In the genomic region with DNA sequence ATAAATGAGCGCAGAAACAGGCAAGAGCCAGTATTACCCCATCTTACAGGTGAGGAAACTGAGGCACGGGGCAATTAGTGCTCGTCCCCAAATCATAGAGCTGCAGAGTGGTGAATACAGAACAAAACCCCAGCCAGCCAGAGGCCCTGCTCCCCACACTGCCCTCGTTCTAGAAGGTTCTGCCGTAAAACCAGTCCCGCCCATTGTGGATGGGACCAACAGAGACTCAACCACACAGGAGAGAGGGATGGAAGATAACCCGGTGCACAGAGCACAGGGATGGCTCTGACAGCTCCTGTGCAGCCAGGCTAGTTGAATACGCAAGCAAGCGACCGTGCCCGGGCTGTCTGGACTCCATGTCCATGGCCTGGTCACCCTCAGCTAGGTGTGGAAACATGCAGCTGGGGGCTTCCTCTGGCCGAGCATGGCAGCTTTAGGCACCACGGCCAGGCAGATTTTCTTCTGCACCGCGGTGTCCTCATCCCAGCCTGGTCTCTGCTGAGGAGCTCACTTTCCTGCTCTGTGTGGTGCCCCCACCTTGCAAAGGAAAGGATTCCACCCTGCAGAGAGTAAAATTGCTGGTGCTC, we compare ENCODE assay signal across 19 cellular contexts.
DNase-seq lines count a peak whose midpoint lies in the region; ATAC-seq and TF ChIP-seq lines count a peak whose summit lies in the region.
"Had no signal": no experiment of that assay in that cellular context is flagged by ENCODE, and none has a peak within 500 bp of the region (broad histone marks: within the 10 kb centered on the region; RNA-seq: fewer than 3 reads in every experiment).

No MANE protein-coding gene starts in this region.

- WGBS in spleen, 5 donors, result 85 to 93% (median 90%) methylated on average over 13 to 15 of the region's 15 CpGs

- H3K4me2 ChIP-seq in BLaER1, result peak overlapping the region; percentile 64

- ATAC-seq in Right ventricle myocardium inferior (no peak), left cardiac atrium (no peak), WTC11 (peak; percentile 70)

- H3K9ac ChIP-seq in BLaER1, result no peak overlapping the region

- POLR2A ChIA-PET in WTC11 (lab: Charles Lee), result no interaction called here

- CTCF ChIA-PET in WTC11 (lab: Charles Lee), result interaction anchor here (0.5 to 1.9 kb wide), 5 partner anchors 9 to 813 kb away, joined by 3 to 14 read pairs (median 3); no protein-coding TSS in a partner anchor

- peaks cover 65% of the 10 kb centered on the region; the same call in 1 of the 2 replicates for H4K20me1 ChIP-seq in BLaER1

- DNase-seq in Right ventricle myocardium inferior (ENCODE audit: missing footprints), result peak; percentile 21
- no peak for DNase-seq in left cardiac atrium
- DNase-seq in WTC11 (ENCODE audit: low spot score), result no peak
- DNase-seq in spleen, result peak; percentile 73
- DNase-seq in RKO (ENCODE audit: low spot score), result no peak
- no peak for DNase-seq in activated naive CD4-positive, alpha-beta T cell treated with Interleukin-2 at 50 U/mL for 16 hours
- DNase-seq in NCI-H2227 treated with DMSO at 0.1 percent for 48 hours (lab: John Stamatoyannopoulos, UW), result no peak
- DNase-seq: C1 segment of cervical spinal cord; Calu3; CD4-positive, alpha-beta memory T cell; COR-L47; DMS53; DMS79 treated with DMSO at 0.1 percent for 48 hours; GF-D8; H7; HCEC 1CT had no signal

- H3K4me3 ChIP-seq in BLaER1, result no peak overlapping the region
- no peak overlapping the region for H3K4me3 ChIP-seq in spleen

- H3K9me3 ChIP-seq in BLaER1, result no peaks in the 10 kb centered on the region
- H3K9me3 ChIP-seq in spleen, result no peaks in the 10 kb centered on the region

- H3K4me1 ChIP-seq in BLaER1, result peaks cover 59% of the 10 kb centered on the region
- peaks cover 0 to 14% (median 7%) of the 10 kb centered on the region in 6 donors for H3K4me1 ChIP-seq in spleen

- H3K27me3 ChIP-seq in BLaER1, result no peaks in the 10 kb centered on the region
- H3K27me3 ChIP-seq in spleen (replicated peaks in 1 of 7), result peaks cover 0 to 12% (median 0%) of the 10 kb centered on the region in 7 donors

- H3K9me3 Mint-ChIP-seq in WTC11, result no peaks in the 10 kb centered on the region
- H3K9me3 Mint-ChIP-seq: CD4-positive, alpha-beta memory T cell had no signal

- H3K4me3 Mint-ChIP-seq in WTC11, result no peak overlapping the region
- H3K4me3 Mint-ChIP-seq: B cell; CD4-positive, alpha-beta memory T cell had no signal

- no peaks in the 10 kb centered on the region for H3K36me3 ChIP-seq in BLaER1
- H3K36me3 ChIP-seq in spleen, result no peaks in the 10 kb centered on the region

- intact Hi-C loops in Right ventricle myocardium inferior (cut with DNase I), result no loop called here
- intact Hi-C loops in left cardiac atrium (cut with DNase I), result no loop called here
- intact Hi-C loops in spleen (cut with DNase I; ENCODE audit: low total_unique reads), result no loop called here

- H3K27me3 Mint-ChIP-seq in WTC11 (ENCODE audit: low read depth), result no peaks in the 10 kb centered on the region
- H3K27me3 Mint-ChIP-seq: CD4-positive, alpha-beta memory T cell had no signal

- H3K4me1 Mint-ChIP-seq in WTC11, result peaks cover 12% of the 10 kb centered on the region

- H3K27ac ChIP-seq in BLaER1 (no peak overlapping the region), spleen (no peak overlapping the region)
- H3K27ac ChIP-seq: 22Rv1 had no signal

- TF ChIP-seq POLR2A in spleen (IDR thresholded peaks at IDR 0.05), result no peak

- H3K27ac Mint-ChIP-seq in WTC11, result no peak overlapping the region; the same call in 1 of the 2 replicates
- H3K27ac Mint-ChIP-seq: B cell had no signal

- no peak for TF ChIP-seq CTCF in WTC11 (IDR thresholded peaks at IDR 0.05)
- no peak for TF ChIP-seq CTCF in spleen (IDR thresholded peaks at IDR 0.05 in 8 of 11, conservative IDR thresholded peaks at IDR 0.05 in 3 of 11)

- H3K36me3 Mint-ChIP-seq in WTC11, result no peaks in the 10 kb centered on the region
- H3K36me3 Mint-ChIP-seq: CD4-positive, alpha-beta memory T cell had no signal

TF ChIP-seq in WTC11, 78 proteins besides CTCF, POLR2A, EP300 and RAD21 (continues in another document):
- TF ChIP-seq, protein P1, sequence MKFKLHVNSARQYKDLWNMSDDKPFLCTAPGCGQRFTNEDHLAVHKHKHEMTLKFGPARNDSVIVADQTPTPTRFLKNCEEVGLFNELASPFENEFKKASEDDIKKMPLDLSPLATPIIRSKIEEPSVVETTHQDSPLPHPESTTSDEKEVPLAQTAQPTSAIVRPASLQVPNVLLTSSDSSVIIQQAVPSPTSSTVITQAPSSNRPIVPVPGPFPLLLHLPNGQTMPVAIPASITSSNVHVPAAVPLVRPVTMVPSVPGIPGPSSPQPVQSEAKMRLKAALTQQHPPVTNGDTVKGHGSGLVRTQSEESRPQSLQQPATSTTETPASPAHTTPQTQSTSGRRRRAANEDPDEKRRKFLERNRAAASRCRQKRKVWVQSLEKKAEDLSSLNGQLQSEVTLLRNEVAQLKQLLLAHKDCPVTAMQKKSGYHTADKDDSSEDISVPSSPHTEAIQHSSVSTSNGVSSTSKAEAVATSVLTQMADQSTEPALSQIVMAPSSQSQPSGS (CRISPR knock-in tag; IDR thresholded peaks at IDR 0.05; ENCODE audit: borderline replicate concordance, low read depth), result no peak
- TF ChIP-seq, protein P2, sequence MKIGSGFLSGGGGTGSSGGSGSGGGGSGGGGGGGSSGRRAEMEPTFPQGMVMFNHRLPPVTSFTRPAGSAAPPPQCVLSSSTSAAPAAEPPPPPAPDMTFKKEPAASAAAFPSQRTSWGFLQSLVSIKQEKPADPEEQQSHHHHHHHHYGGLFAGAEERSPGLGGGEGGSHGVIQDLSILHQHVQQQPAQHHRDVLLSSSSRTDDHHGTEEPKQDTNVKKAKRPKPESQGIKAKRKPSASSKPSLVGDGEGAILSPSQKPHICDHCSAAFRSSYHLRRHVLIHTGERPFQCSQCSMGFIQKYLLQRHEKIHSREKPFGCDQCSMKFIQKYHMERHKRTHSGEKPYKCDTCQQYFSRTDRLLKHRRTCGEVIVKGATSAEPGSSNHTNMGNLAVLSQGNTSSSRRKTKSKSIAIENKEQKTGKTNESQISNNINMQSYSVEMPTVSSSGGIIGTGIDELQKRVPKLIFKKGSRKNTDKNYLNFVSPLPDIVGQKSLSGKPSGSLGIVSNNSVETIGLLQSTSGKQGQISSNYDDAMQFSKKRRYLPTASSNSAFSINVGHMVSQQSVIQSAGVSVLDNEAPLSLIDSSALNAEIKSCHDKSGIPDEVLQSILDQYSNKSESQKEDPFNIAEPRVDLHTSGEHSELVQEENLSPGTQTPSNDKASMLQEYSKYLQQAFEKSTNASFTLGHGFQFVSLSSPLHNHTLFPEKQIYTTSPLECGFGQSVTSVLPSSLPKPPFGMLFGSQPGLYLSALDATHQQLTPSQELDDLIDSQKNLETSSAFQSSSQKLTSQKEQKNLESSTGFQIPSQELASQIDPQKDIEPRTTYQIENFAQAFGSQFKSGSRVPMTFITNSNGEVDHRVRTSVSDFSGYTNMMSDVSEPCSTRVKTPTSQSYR (CRISPR knock-in tag; IDR thresholded peaks at IDR 0.05), result no peak
- TF ChIP-seq CREM (CRISPR knock-in tag; IDR thresholded peaks at IDR 0.05) (no peak), NFYB (CRISPR knock-in tag; conservative IDR thresholded peaks at IDR 0.05; ENCODE audit: low read depth) (no peak), NFATC4 (CRISPR knock-in tag; IDR thresholded peaks at IDR 0.05) (no peak), GRHL2 (CRISPR knock-in tag; IDR thresholded peaks at IDR 0.05; ENCODE audit: insufficient replicate concordance, severe bottlenecking) (no peak), RELA (CRISPR knock-in tag; IDR thresholded peaks at IDR 0.05; ENCODE audit: borderline replicate concordance) (no peak)
- TF ChIP-seq, protein P3, sequence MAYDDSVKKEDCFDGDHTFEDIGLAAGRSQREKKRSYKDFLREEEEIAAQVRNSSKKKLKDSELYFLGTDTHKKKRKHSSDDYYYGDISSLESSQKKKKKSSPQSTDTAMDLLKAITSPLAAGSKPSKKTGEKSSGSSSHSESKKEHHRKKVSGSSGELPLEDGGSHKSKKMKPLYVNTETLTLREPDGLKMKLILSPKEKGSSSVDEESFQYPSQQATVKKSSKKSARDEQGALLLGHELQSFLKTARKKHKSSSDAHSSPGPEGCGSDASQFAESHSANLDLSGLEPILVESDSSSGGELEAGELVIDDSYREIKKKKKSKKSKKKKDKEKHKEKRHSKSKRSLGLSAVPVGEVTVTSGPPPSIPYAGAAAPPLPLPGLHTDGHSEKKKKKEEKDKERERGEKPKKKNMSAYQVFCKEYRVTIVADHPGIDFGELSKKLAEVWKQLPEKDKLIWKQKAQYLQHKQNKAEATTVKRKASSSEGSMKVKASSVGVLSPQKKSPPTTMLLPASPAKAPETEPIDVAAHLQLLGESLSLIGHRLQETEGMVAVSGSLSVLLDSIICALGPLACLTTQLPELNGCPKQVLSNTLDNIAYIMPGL (CRISPR knock-in tag; IDR thresholded peaks at IDR 0.05), result no peak
- TF ChIP-seq, protein P4, sequence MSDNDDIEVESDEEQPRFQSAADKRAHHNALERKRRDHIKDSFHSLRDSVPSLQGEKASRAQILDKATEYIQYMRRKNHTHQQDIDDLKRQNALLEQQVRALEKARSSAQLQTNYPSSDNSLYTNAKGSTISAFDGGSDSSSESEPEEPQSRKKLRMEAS (CRISPR knock-in tag; IDR thresholded peaks at IDR 0.05), result no peak
- TF ChIP-seq, protein P5, sequence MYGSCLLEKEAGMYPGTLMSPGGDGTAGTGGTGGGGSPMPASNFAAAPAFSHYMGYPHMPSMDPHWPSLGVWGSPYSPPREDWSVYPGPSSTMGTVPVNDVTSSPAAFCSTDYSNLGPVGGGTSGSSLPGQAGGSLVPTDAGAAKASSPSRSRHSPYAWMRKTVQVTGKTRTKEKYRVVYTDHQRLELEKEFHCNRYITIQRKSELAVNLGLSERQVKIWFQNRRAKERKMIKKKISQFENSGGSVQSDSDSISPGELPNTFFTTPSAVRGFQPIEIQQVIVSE (CRISPR knock-in tag; IDR thresholded peaks at IDR 0.05; ENCODE audit: borderline replicate concordance), result no peak
- TF ChIP-seq, protein P6, sequence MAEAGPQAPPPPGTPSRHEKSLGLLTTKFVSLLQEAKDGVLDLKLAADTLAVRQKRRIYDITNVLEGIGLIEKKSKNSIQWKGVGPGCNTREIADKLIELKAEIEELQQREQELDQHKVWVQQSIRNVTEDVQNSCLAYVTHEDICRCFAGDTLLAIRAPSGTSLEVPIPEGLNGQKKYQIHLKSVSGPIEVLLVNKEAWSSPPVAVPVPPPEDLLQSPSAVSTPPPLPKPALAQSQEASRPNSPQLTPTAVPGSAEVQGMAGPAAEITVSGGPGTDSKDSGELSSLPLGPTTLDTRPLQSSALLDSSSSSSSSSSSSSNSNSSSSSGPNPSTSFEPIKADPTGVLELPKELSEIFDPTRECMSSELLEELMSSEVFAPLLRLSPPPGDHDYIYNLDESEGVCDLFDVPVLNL (CRISPR knock-in tag; IDR thresholded peaks at IDR 0.05; ENCODE audit: borderline replicate concordance, low read depth), result no peak
- TF ChIP-seq, protein P7, sequence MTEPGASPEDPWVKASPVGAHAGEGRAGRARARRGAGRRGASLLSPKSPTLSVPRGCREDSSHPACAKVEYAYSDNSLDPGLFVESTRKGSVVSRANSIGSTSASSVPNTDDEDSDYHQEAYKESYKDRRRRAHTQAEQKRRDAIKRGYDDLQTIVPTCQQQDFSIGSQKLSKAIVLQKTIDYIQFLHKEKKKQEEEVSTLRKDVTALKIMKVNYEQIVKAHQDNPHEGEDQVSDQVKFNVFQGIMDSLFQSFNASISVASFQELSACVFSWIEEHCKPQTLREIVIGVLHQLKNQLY (CRISPR knock-in tag; IDR thresholded peaks at IDR 0.05), result no peak

Comparison
In these comparisons a context has a peak if more than half of its experiments do, and no peak if none do; other contexts are left out.
1. DNase-seq: peak in Right ventricle myocardium inferior (single experiment) and spleen (single experiment); none in left cardiac atrium (single experiment), WTC11 (single experiment), RKO (single experiment), activated naive CD4-positive, alpha-beta T cell treated with Interleukin-2 at 50 U/mL for 16 hours (single experiment) and NCI-H2227 treated with DMSO at 0.1 percent for 48 hours (single experiment).